17 cellular contexts compared by ENCODE assay signal in genomic region chr5:79263-79662, GRCh38. TPM values are rescaled to one million over a fixed set of nuclear protein-coding genes. Genes with fewer than 3 reads are reported as not detected.
A peak's percentile ranks its signal among the peaks of the same experiment; 100 is the strongest.
DNase-seq lines count a peak whose midpoint lies in the region; FAIRE-seq and TF ChIP-seq lines count a peak whose summit lies in the region.
"Had no signal": no experiment of that assay in that cellular context is flagged by ENCODE, and none has a peak within 500 bp of the region (broad histone marks: within the 10 kb centered on the region; RNA-seq: fewer than 3 reads in every experiment).

No MANE protein-coding gene starts in this region.

- TF ChIP-seq CTCF in GM10248 (IDR thresholded peaks at IDR 0.05; ENCODE audit: control extremely low read depth, extremely low read depth, low read depth, missing control alignments), result no peak
- TF ChIP-seq CTCF in H1 (IDR thresholded peaks at IDR 0.05; ENCODE audit: control extremely low read depth in 1 of 3, insufficient read depth in 1 of 3, low read depth in 1 of 3, low read length in 3 of 3), result no peak
- no peak for TF ChIP-seq CTCF in osteoblast (IDR thresholded peaks at IDR 0.05; ENCODE audit: extremely low read depth, low read depth, low read length)
- TF ChIP-seq CTCF in spleen (IDR thresholded peaks at IDR 0.05 in 8 of 11, conservative IDR thresholded peaks at IDR 0.05 in 3 of 11), result no peak

- intact Hi-C loops in spleen (cut with DNase I; ENCODE audit: low total_unique reads), result no loop called here

- H2BK20ac ChIP-seq in H1 (ENCODE audit: low read length), result no peak overlapping the region

- TF ChIP-seq POLR2A in H1 (IDR thresholded peaks at IDR 0.05; ENCODE audit: control extremely low read depth in 1 of 2, low read depth in 2 of 2, low read length in 2 of 2) (no peak), spleen (IDR thresholded peaks at IDR 0.05) (no peak)

- H4K20me1 ChIP-seq in H1 (replicated peaks in 1 of 2; ENCODE audit: control insufficient read depth in 1 of 2, insufficient read depth in 2 of 2, low read length in 2 of 2), result peaks cover 0 to 3% of the 10 kb centered on the region in 2 experiments
- H4K20me1 ChIP-seq in osteoblast (ENCODE audit: insufficient read depth, low read length), result no peaks in the 10 kb centered on the region

- no peaks in the 10 kb centered on the region; the same call in 1 of the 2 replicates for H3K79me1 ChIP-seq in H1 (ENCODE audit: low read depth, low read length)

- POLR2A ChIA-PET in GM10248 (lab: Yijun Ruan, JAX), result no interaction called here
- POLR2A ChIA-PET in H1 (lab: Charles Lee; ENCODE audit: partially characterized antibody), result interaction anchor here (1.2 to 5.2 kb wide), 2 partner anchors 12 to 13 kb away, joined by 3 to 65 read pairs; partner anchors contain the start of gene PLEKHG4B

- peaks cover 3 to 28% (median 18%) of the 10 kb centered on the region in 4 experiments for H3K4me1 ChIP-seq in H1 (replicated peaks in 1 of 4; ENCODE audit: control insufficient read depth in 3 of 4, insufficient read depth in 4 of 4, low read length in 3 of 4)
- H3K4me1 ChIP-seq in osteoblast (ENCODE audit: insufficient read depth, low read length), result peaks cover 3% of the 10 kb centered on the region
- no peaks in the 10 kb centered on the region for H3K4me1 ChIP-seq in spleen
- H3K4me1 ChIP-seq: BE2C had no signal

- H3K27ac ChIP-seq in H1 (ENCODE audit: low read depth, low read length), result no peak overlapping the region
- no peak overlapping the region for H3K27ac ChIP-seq in osteoblast (ENCODE audit: low read depth, low read length)
- no peak overlapping the region for H3K27ac ChIP-seq in spleen

- H3K23ac ChIP-seq in H1 (ENCODE audit: insufficient read length), result no peak overlapping the region

- no peak overlapping the region for H2BK120ac ChIP-seq in H1 (replicated peaks; ENCODE audit: low read depth, low read length)

- FAIRE-seq in H1 (lab: Jason Lieb, UNC), result no peak
- FAIRE-seq: GM12878 had no signal

- no peak overlapping the region for H3K14ac ChIP-seq in H1 (ENCODE audit: insufficient read length)

- TF ChIP-seq EP300 in H1 (IDR thresholded peaks at IDR 0.05; ENCODE audit: borderline replicate concordance in 1 of 2, low read depth in 2 of 2, low read length in 2 of 2), result no peak

- no peak overlapping the region for H3K9ac ChIP-seq in H1 (replicated peaks in 1 of 4; ENCODE audit: extremely low read depth in 1 of 4, low read depth in 3 of 4, low read length in 3 of 4)
- H3K9ac ChIP-seq: SK-N-SH had no signal

- H2AFZ ChIP-seq in H1 (ENCODE audit: low read length) (no peak overlapping the region), osteoblast (ENCODE audit: low read length) (no peak overlapping the region)

- H2BK15ac ChIP-seq in H1 (ENCODE audit: low read length), result peak overlapping the region; percentile 23; the same call in 1 of the 2 replicates

- no peak for TF ChIP-seq RAD21 in H1 (IDR thresholded peaks at IDR 0.05 in 1 of 2, conservative IDR thresholded peaks at IDR 0.05 in 1 of 2; ENCODE audit: low read depth in 2 of 2, low read length in 2 of 2)

- no peaks in the 10 kb centered on the region for H3K9me3 ChIP-seq in H1 (ENCODE audit: insufficient read depth in 2 of 2, low read depth in 1 of 2, low read length in 1 of 2)
- no peaks in the 10 kb centered on the region for H3K9me3 ChIP-seq in osteoblast (ENCODE audit: low read depth, low read length)
- H3K9me3 ChIP-seq in spleen, result no peaks in the 10 kb centered on the region
- H3K9me3 ChIP-seq: BE2C, SK-N-SH had no signal

- no peaks in the 10 kb centered on the region for H3K36me3 ChIP-seq in H1 (ENCODE audit: control insufficient read depth in 2 of 4, insufficient read depth in 4 of 4, low read length in 3 of 4)
- H3K36me3 ChIP-seq in osteoblast (ENCODE audit: insufficient read depth, low read length), result no peaks in the 10 kb centered on the region
- no peaks in the 10 kb centered on the region for H3K36me3 ChIP-seq in spleen
- H3K36me3 ChIP-seq: BE2C had no signal

- no peak overlapping the region for H3K56ac ChIP-seq in H1 (replicated peaks; ENCODE audit: insufficient read length, low read depth, low read length)

- H2AK5ac ChIP-seq in H1 (ENCODE audit: low read depth, low read length), result no peak overlapping the region

- H4K8ac ChIP-seq in H1 (ENCODE audit: extremely low read depth, insufficient read depth, low read length), result no peak overlapping the region

- H3K4ac ChIP-seq in H1 (replicated peaks; ENCODE audit: insufficient read length, low read depth, low read length), result no peak overlapping the region

- DNase-seq in GM10248 (ENCODE audit: extremely low spot score), result peak; percentile 8
- no peak for DNase-seq in H1 (ENCODE audit: low read depth in 1 of 2, low spot score in 2 of 2)
- DNase-seq in osteoblast (ENCODE audit: insufficient read length, low spot score, missing footprints), result peak; percentile 66
- DNase-seq in DMS114 treated with DMSO at 0.1 percent for 48 hours (lab: John Stamatoyannopoulos, UW; ENCODE audit: unreplicated experiment), result no peak
- DNase-seq in spleen, result no peak
- DNase-seq in NCI-H345 (lab: John Stamatoyannopoulos, UW), result no peak
- DNase-seq in effector CD8-positive, alpha-beta T cell (lab: John Stamatoyannopoulos, UW), result no peak
- DNase-seq: CD8-positive, alpha-beta memory T cell; NCI-H1105; NCI-H146; NCI-H2107; NCI-H774 had no signal

- no peak overlapping the region for H3K4me3 ChIP-seq in H1 (ENCODE audit: extremely low read depth in 1 of 4, insufficient read depth in 2 of 4, low read depth in 3 of 4, low read length in 4 of 4)
- H3K4me3 ChIP-seq in osteoblast (ENCODE audit: insufficient read depth, low read length), result no peak overlapping the region
- no peak overlapping the region for H3K4me3 ChIP-seq in spleen
- H3K4me3 ChIP-seq: GM12878 had no signal

- H3K27me3 ChIP-seq in H1 (replicated peaks in 1 of 4; ENCODE audit: control insufficient read depth in 3 of 4, extremely low read depth in 1 of 4, insufficient read depth in 3 of 4, low read length in 3 of 4) (no peaks in the 10 kb centered on the region; a peak in 1 of 7 replicates), osteoblast (ENCODE audit: insufficient read depth, low read length) (peaks cover 62% of the 10 kb centered on the region), spleen (replicated peaks in 1 of 7) (peaks cover 0 to 39% (median 0%) of the 10 kb centered on the region in 7 donors)

- H3K4me2 ChIP-seq in H1 (ENCODE audit: insufficient read depth in 1 of 2, low read depth in 2 of 2, low read length in 2 of 2), result no peak overlapping the region
- H3K4me2 ChIP-seq in osteoblast (ENCODE audit: insufficient read depth, low read length), result no peak overlapping the region
- H3K4me2 ChIP-seq: SK-N-SH had no signal

- H3K18ac ChIP-seq in H1 (ENCODE audit: extremely low read depth, low read length), result no peak overlapping the region

- CTCF ChIA-PET in GM10248 (lab: Yijun Ruan, JAX) (no interaction called here), H1 (lab: Charles Lee; ENCODE audit: partially characterized antibody) (interaction anchor here (0.7 to 1.6 kb wide), 3 partner anchors 8 to 33 kb away, joined by 3 to 4 read pairs (median 4); no protein-coding TSS in a partner anchor)

- 89% methylated on average over 10 of the region's 10 CpGs; no CpG with 5 or more reads in 1 of the 2 experiments for WGBS in H1 (ENCODE audit: extremely low coverage in 1 of 2, insufficient coverage in 1 of 2, insufficient read length in 1 of 2, insufficient replicate concordance in 2 of 2, low coverage in 1 of 2, low lambda C conversion rate in 2 of 2, missing lambda C conversion rate in 1 of 2), 2 experiments
- WGBS in spleen, 5 donors, result 75 to 82% (median 79%) methylated on average over 10 of the region's 10 CpGs

- no peak overlapping the region for H4K5ac ChIP-seq in H1 (ENCODE audit: insufficient read length, low read depth, low read length)

- H2BK12ac ChIP-seq in H1 (ENCODE audit: low read depth, low read length), result no peak overlapping the region

- H3K23me2 ChIP-seq in H1 (ENCODE audit: low read depth, low read length), result no peaks in the 10 kb centered on the region

- H3K79me2 ChIP-seq in H1 (ENCODE audit: control insufficient read depth in 1 of 2, insufficient read depth in 2 of 2, low read length in 2 of 2) (no peaks in the 10 kb centered on the region), osteoblast (ENCODE audit: insufficient read depth, low read length) (no peaks in the 10 kb centered on the region)

- H2BK5ac ChIP-seq in H1 (ENCODE audit: low read depth, low read length), result no peak overlapping the region

- no peak overlapping the region for H4K91ac ChIP-seq in H1 (replicated peaks; ENCODE audit: insufficient read length, low read length)

TF ChIP-seq in H1, 55 proteins besides CTCF, POLR2A, EP300 and RAD21 (continues in another document):
- TF ChIP-seq TAF7 (optimal IDR thresholded peaks at IDR 0.05; ENCODE audit: borderline replicate concordance, low read depth, low read length) (no peak), CBX5 (IDR thresholded peaks at IDR 0.05; ENCODE audit: low read depth, low read length) (no peak), USF2 (IDR thresholded peaks at IDR 0.05; ENCODE audit: low read length) (no peak), JUN (IDR thresholded peaks at IDR 0.05; ENCODE audit: low read depth, low read length) (no peak), POLR2AphosphoS5 (IDR thresholded peaks at IDR 0.05; ENCODE audit: low read depth, low read length) (no peak), RFX5 (IDR thresholded peaks at IDR 0.05; ENCODE audit: borderline replicate concordance, low read depth, low read length) (no peak), SIN3A (conservative IDR thresholded peaks at IDR 0.05 in 1 of 2, IDR thresholded peaks at IDR 0.05 in 1 of 2; ENCODE audit: low read depth in 1 of 2, low read length in 2 of 2) (no peak), BCL11A (IDR thresholded peaks at IDR 0.05; ENCODE audit: low read depth in 2 of 2, low read length in 2 of 2) (no peak)

RNA-seq across cellular contexts. Expression of gene PLEKHG4B, which starts 12.7 kb away (rescaled TPM):
- 42.9 and 43.6 TPM in 2 replicates for total RNA-seq in H1 (2021; fragmentation: NEBNext Ultra II Directional; extraction: Animal tissue kit (Norgen Biotek cat#: 25700))
- polyA plus RNA-seq in H1 (2011; rRNA removed), result 31.1 and 35.1 TPM in 2 replicates
- polyA plus RNA-seq in H1 (2011; cell fraction: cytosol; rRNA removed), result 27.6 TPM
- polyA plus RNA-seq in H1 (2011; cell fraction: nucleus; rRNA removed), result 88.3 TPM
- polyA plus RNA-seq in H1 (2012, experiment 1 of 2), result 26.7 to 37.9 TPM (median 36.4 TPM) in 4 replicates
- polyA plus RNA-seq in H1 (2012, experiment 2 of 2), result 21.7 TPM
- polyA plus RNA-seq in H1 (2013, experiment 1 of 2), result 30.4 TPM
- polyA plus RNA-seq in H1 (2013, experiment 2 of 2), result 26.1 TPM
- polyA minus RNA-seq in H1 (2011; rRNA and poly(A)+ RNA removed), result 22.7 and 25.5 TPM in 2 replicates
- 19.9 TPM for polyA minus RNA-seq in H1 (2011; cell fraction: cytosol; rRNA and poly(A)+ RNA removed)
- 28.8 TPM for polyA minus RNA-seq in H1 (2011; cell fraction: nucleus; rRNA and poly(A)+ RNA removed)
- total RNA-seq in osteoblast, result under 0.01 and 0.36 TPM in 2 replicates
- total RNA-seq in spleen, result under 1 TPM in 6 of 7 donors, not detected in 1; 0.06 to 0.51 (median 0.34) TPM
- polyA plus RNA-seq in spleen, result under 1 TPM in 2 of 3 donors, not detected in 1; under 0.01 to 0.09 TPM
- total RNA-seq: CD8-positive, alpha-beta memory T cell; HT-29 had no signal
- polyA plus RNA-seq: CD14-positive monocyte; CD8-positive, alpha-beta memory T cell had no signal

Comparison
In these comparisons a context has a peak if more than half of its experiments do, and no peak if none do; other contexts are left out.
1. DNase-seq: peak in GM10248 (single experiment) and osteoblast (single experiment); none in H1 (0 of 2), DMS114 treated with DMSO at 0.1 percent for 48 hours (single experiment), spleen (single experiment), NCI-H345 (single experiment) and effector CD8-positive, alpha-beta T cell (single experiment).
2. RNA of gene PLEKHG4B, which starts 12.7 kb away (total RNA-seq): 42.9 to 43.6 TPM in H1; under 0.01 to 0.36 TPM in osteoblast and 0.06 to 0.51 TPM in spleen; every median in the first group is over 10 times any median in the second.